ENCODE assay signal across 29 cellular contexts in genomic region chr2:113305146-113305545, GRCh38. TPM values are rescaled to one million over a fixed set of nuclear protein-coding genes. Genes with fewer than 3 reads are reported as not detected.
"Had no signal": no experiment of that assay in that cellular context is flagged by ENCODE, and none has a peak within 500 bp of the region (broad histone marks: within the 10 kb centered on the region; RNA-seq: fewer than 3 reads in every experiment).

No MANE protein-coding gene starts in this region.

- H3K4me1 ChIP-seq: heart right ventricle, left ventricle myocardium inferior, uterus had no signal

- H3K27me3 Mint-ChIP-seq: stimulated activated naive CD8-positive, alpha-beta T cell treated with anti-CD3 and anti-CD28 coated beads, Interleukin-15, Interleukin-2, amounts not matched to agents 100 ng/mL and 50 ng/mL, for 24 hours had no signal

- H3K4me3 ChIP-seq: heart right ventricle, left ventricle myocardium inferior, lung, skin epidermis, uterus had no signal

- FAIRE-seq: astrocyte, colon had no signal

- H3K9me3 ChIP-seq: heart right ventricle, left ventricle myocardium inferior, neutrophil, uterus had no signal

- H3K27me3 ChIP-seq: brain microvascular endothelial cell, uterus had no signal

- H3K27ac ChIP-seq: brain microvascular endothelial cell, heart right ventricle, left ventricle myocardium inferior, neutrophil, skin epidermis, uterus had no signal

- DNase-seq: activated CD4-positive, alpha-beta memory T cell treated with anti-CD3 and anti-CD28 coated beads, Interleukin-2, amount 10 ng/mL, durations not matched to agents 7 days and 5 days; activated CD4-positive, alpha-beta T cell treated with anti-CD3 and anti-CD28 coated beads for 1 hour; activated CD4-positive, alpha-beta T cell treated with anti-CD3 and anti-CD28 coated beads, Interleukin-2, amount 10 ng/mL, durations not matched to agents 7 days and 5 days; activated CD8-positive, alpha-beta memory T cell treated with anti-CD3 and anti-CD28 coated beads, Interleukin-2, amount 50 U/mL, for 48 hours; activated gamma-delta T cell treated with Interleukin-2 at 50 U/mL for 16 hours; activated naive CD4-positive, alpha-beta T cell treated with anti-CD3 and anti-CD28 coated beads, Interleukin-2, amount 50 U/mL, for 16 hours; activated T-cell treated with anti-CD3 and anti-CD28 coated beads, Interleukin-2, amount 50 U/mL, for 24 hours; amniotic stem cell; brain microvascular endothelial cell; central memory CD4-positive, alpha-beta T cell; effector memory CD4-positive, alpha-beta T cell; foreskin fibroblast; heart right ventricle; kidney glomerular epithelial cell; left ventricle myocardium inferior; natural killer cell; stimulated activated CD4-positive, alpha-beta T cell treated with anti-CD3 and anti-CD28 coated beads, Interleukin-4, amount 100 ng/mL, for 24 hours; T-helper 2 cell; uterus had no signal

- H3K9me3 Mint-ChIP-seq: activated CD4-positive, alpha-beta memory T cell treated with anti-CD3 and anti-CD28 coated beads, Interleukin-2, amount 10 ng/mL, durations not matched to agents 7 days and 5 days; activated CD4-positive, alpha-beta T cell treated with anti-CD3 and anti-CD28 coated beads, Interleukin-2, amount 10 ng/mL, durations not matched to agents 7 days and 5 days; activated T-cell treated with anti-CD3 and anti-CD28 coated beads, Interleukin-2, amount 50 U/mL, for 24 hours; natural killer cell; stimulated activated effector memory CD8-positive, alpha-beta T cell treated with anti-CD3 and anti-CD28 coated beads, Interleukin-12 subunit alpha, Interleukin-12 subunit beta, amount 100 ng/mL, for 72 hours; stimulated activated naive CD8-positive, alpha-beta T cell treated with anti-CD3 and anti-CD28 coated beads, Interleukin-15, Interleukin-2, amounts not matched to agents 100 ng/mL and 50 ng/mL, for 24 hours; type B pancreatic cell; WTC11 had no signal

- H3K4me1 Mint-ChIP-seq: activated CD4-positive, alpha-beta memory T cell treated with anti-CD3 and anti-CD28 coated beads, Interleukin-2, amount 10 ng/mL, durations not matched to agents 7 days and 5 days; activated CD4-positive, alpha-beta T cell treated with anti-CD3 and anti-CD28 coated beads, Interleukin-2, amount 10 ng/mL, durations not matched to agents 7 days and 5 days; natural killer cell; stimulated activated effector memory CD8-positive, alpha-beta T cell treated with anti-CD3 and anti-CD28 coated beads, Interleukin-12 subunit alpha, Interleukin-12 subunit beta, amount 100 ng/mL, for 72 hours had no signal

- H3K36me3 ChIP-seq: brain microvascular endothelial cell, heart right ventricle, left ventricle myocardium inferior, neutrophil, uterus had no signal

- H3K36me3 Mint-ChIP-seq: natural killer cell; stimulated activated effector memory CD8-positive, alpha-beta T cell treated with anti-CD3 and anti-CD28 coated beads, Interleukin-12 subunit alpha, Interleukin-12 subunit beta, amount 100 ng/mL, for 72 hours; type B pancreatic cell; WTC11 had no signal

- H3K4me3 Mint-ChIP-seq: activated CD4-positive, alpha-beta memory T cell treated with anti-CD3 and anti-CD28 coated beads, Interleukin-2, amount 10 ng/mL, durations not matched to agents 7 days and 5 days; activated CD4-positive, alpha-beta T cell treated with anti-CD3 and anti-CD28 coated beads, Interleukin-2, amount 10 ng/mL, durations not matched to agents 7 days and 5 days; activated T-cell treated with anti-CD3 and anti-CD28 coated beads, Interleukin-2, amount 50 U/mL, for 24 hours; natural killer cell; stimulated activated effector memory CD8-positive, alpha-beta T cell treated with anti-CD3 and anti-CD28 coated beads, Interleukin-12 subunit alpha, Interleukin-12 subunit beta, amount 100 ng/mL, for 72 hours; stimulated activated naive CD8-positive, alpha-beta T cell treated with anti-CD3 and anti-CD28 coated beads, Interleukin-15, Interleukin-2, amounts not matched to agents 100 ng/mL and 50 ng/mL, for 24 hours; type B pancreatic cell; WTC11 had no signal

- H3K27ac Mint-ChIP-seq: activated CD4-positive, alpha-beta memory T cell treated with anti-CD3 and anti-CD28 coated beads, Interleukin-2, amount 10 ng/mL, durations not matched to agents 7 days and 5 days; activated CD4-positive, alpha-beta T cell treated with anti-CD3 and anti-CD28 coated beads, Interleukin-2, amount 10 ng/mL, durations not matched to agents 7 days and 5 days; activated T-cell treated with anti-CD3 and anti-CD28 coated beads, Interleukin-2, amount 50 U/mL, for 24 hours; natural killer cell; stimulated activated effector memory CD8-positive, alpha-beta T cell treated with anti-CD3 and anti-CD28 coated beads, Interleukin-12 subunit alpha, Interleukin-12 subunit beta, amount 100 ng/mL, for 72 hours; stimulated activated naive CD8-positive, alpha-beta T cell treated with anti-CD3 and anti-CD28 coated beads, Interleukin-15, Interleukin-2, amounts not matched to agents 100 ng/mL and 50 ng/mL, for 24 hours; type B pancreatic cell; WTC11 had no signal

RNA-seq across cellular contexts. Expression of gene PAX8, which starts 26.4 kb away (rescaled TPM):
- total RNA-seq: osteocyte had no signal
